ENCODE assay signal across 8 cellular contexts in genomic region chr7:42930889-42931288, GRCh38. TPM values are rescaled to one million over a fixed set of nuclear protein-coding genes. Genes with fewer than 3 reads are reported as not detected.
DNase-seq lines count a peak whose midpoint lies in the region; ATAC-seq, FAIRE-seq and TF ChIP-seq lines count a peak whose summit lies in the region.

No MANE protein-coding gene starts in this region.

- peak overlapping the region; percentile 83 for H3K9ac ChIP-seq in mucosa of stomach (ENCODE audit: low read length)

- peaks cover 22% of the 10 kb centered on the region for H3K36me3 ChIP-seq in right atrium auricular region
- peaks cover 7% of the 10 kb centered on the region for H3K36me3 ChIP-seq in bronchial epithelial cell (ENCODE audit: control insufficient read depth, insufficient read depth, low read length)
- no peaks in the 10 kb centered on the region for H3K36me3 ChIP-seq in mucosa of stomach (ENCODE audit: control insufficient read depth, insufficient read depth, low read length)

- intact Hi-C loops in Right ventricle myocardium inferior (cut with DNase I) = no loop called here

- no peaks in the 10 kb centered on the region for H3K9me3 ChIP-seq in right atrium auricular region
- H3K9me3 ChIP-seq in mucosa of stomach (ENCODE audit: control insufficient read depth, low read length) = no peaks in the 10 kb centered on the region

- ATAC-seq in Right ventricle myocardium inferior (no peak), HG03097 (IDR thresholded peaks at IDR 0.05; ENCODE audit: low FRiP score, unreplicated experiment) (no peak)

- H3K4me3 ChIP-seq in right atrium auricular region (peak overlapping the region; percentile 82 to 93), bronchial epithelial cell (ENCODE audit: low read depth, low read length) (peak overlapping the region; percentile 87), mucosa of stomach (ENCODE audit: low read length) (no peak overlapping the region)

- no peak overlapping the region for H3K27ac ChIP-seq in right atrium auricular region

- TF ChIP-seq CTCF in right atrium auricular region (IDR thresholded peaks at IDR 0.05) (no peak), bronchial epithelial cell (IDR thresholded peaks at IDR 0.05; ENCODE audit: insufficient read depth, low read length, severe bottlenecking) (no peak)

- no peak for FAIRE-seq in bronchial epithelial cell (lab: Jason Lieb, UNC)

- H3K27me3 ChIP-seq in right atrium auricular region (no peaks in the 10 kb centered on the region), bronchial epithelial cell (ENCODE audit: control insufficient read depth, insufficient read depth, low read length) (no peaks in the 10 kb centered on the region), mucosa of stomach (ENCODE audit: control insufficient read depth, insufficient read depth, low read length) (no peaks in the 10 kb centered on the region)

- DNase-seq in right atrium auricular region (ENCODE audit: low spot score) = no peak
- no peak for DNase-seq in Right ventricle myocardium inferior (ENCODE audit: missing footprints)
- DNase-seq in bronchial epithelial cell (ENCODE audit: low read depth) = no peak
- DNase-seq in NCI-H128 (lab: John Stamatoyannopoulos, UW; ENCODE audit: unreplicated experiment) = no peak
- DNase-seq in stimulated activated naive CD4-positive, alpha-beta T cell (lab: John Stamatoyannopoulos, UW) = no peak
- no peak for DNase-seq in D341Med (ENCODE audit: low spot score)

- H3K4me1 ChIP-seq in right atrium auricular region (peaks cover 0 to 42% of the 10 kb centered on the region in 2 donors), mucosa of stomach (ENCODE audit: control insufficient read depth, insufficient read depth, low read length) (peaks cover 8% of the 10 kb centered on the region)

RNA-seq across cellular contexts. Expression of gene PSMA2, which starts 1.1 kb away (rescaled TPM):
- total RNA-seq in right atrium auricular region = 10 to 100 TPM; 50.7 to 61.8 TPM
- total RNA-seq in Right ventricle myocardium inferior = 81.7 TPM
- total RNA-seq in bronchial epithelial cell = 40.6 and 62.1 TPM in 2 replicates

RNA-seq across cellular contexts. Expression of gene MRPL32, which starts 1.3 kb away (rescaled TPM):
- 10 to 100 TPM; 36.1 to 53.1 TPM for total RNA-seq in right atrium auricular region
- 66.8 TPM for total RNA-seq in Right ventricle myocardium inferior
- total RNA-seq in bronchial epithelial cell = 62.6 and 63.2 TPM in 2 replicates

RNA-seq across cellular contexts. Expression of gene C7orf25, which starts 19.0 kb away (rescaled TPM):
- total RNA-seq in right atrium auricular region (10 to 100 TPM in 1 of 2 donors, 1 to 10 TPM in 1; 4.4 to 10.6 TPM), Right ventricle myocardium inferior (4.2 TPM), bronchial epithelial cell (3.2 and 3.7 TPM in 2 replicates)
